Comparison of ENCODE assay signal across 8 cellular contexts in genomic region chr19:14405758-14406644, GRCh38. TPM values are rescaled to one million over a fixed set of nuclear protein-coding genes. Genes with fewer than 3 reads are reported as not detected.
DNase-seq lines count a peak whose midpoint lies in the region; ATAC-seq and TF ChIP-seq lines count a peak whose summit lies in the region.

No MANE protein-coding gene starts in this region.

- peaks cover 3% of the 10 kb centered on the region; the same call in 1 of the 2 replicates for H3K9me3 ChIP-seq in SJSA1 (replicated peaks)
- H3K9me3 ChIP-seq in suprapubic skin = no peaks in the 10 kb centered on the region

- no peak for TF ChIP-seq POLR2A in suprapubic skin (IDR thresholded peaks at IDR 0.05)

- H3K4me3 ChIP-seq in SJSA1 (no peak overlapping the region), suprapubic skin (peak overlapping the region; percentile 34)

- H3K27me3 Mint-ChIP-seq in activated naive CD4-positive, alpha-beta T cell treated with anti-CD3 and anti-CD28 coated beads for 36 hours (ENCODE audit: low read depth) = no peaks in the 10 kb centered on the region

- in situ Hi-C loops in Caki2 (cut with HindIII; ENCODE audit: low pct_unique_long_range_greater_than_20kb, low sequenced_read_pairs) = no loop called here

- intact Hi-C loops in activated naive CD4-positive, alpha-beta T cell treated with anti-CD3 and anti-CD28 coated beads for 36 hours (cut with micrococcal nuclease) = loop anchor here (1.0 kb wide), 5 partner anchors 13 to 269 kb away; partner anchors contain the start of gene DDX39A

- no peak overlapping the region for H3K4me3 Mint-ChIP-seq in activated naive CD4-positive, alpha-beta T cell treated with anti-CD3 and anti-CD28 coated beads for 36 hours

- H3K27ac Mint-ChIP-seq in activated naive CD4-positive, alpha-beta T cell treated with anti-CD3 and anti-CD28 coated beads for 36 hours = peak overlapping the region; percentile 46

- ATAC-seq in GM21515 (IDR thresholded peaks at IDR 0.05; ENCODE audit: unreplicated experiment) (peak; percentile 51), omental fat pad (ENCODE audit: low FRiP score) (peak; percentile 71)

- peaks cover 26% of the 10 kb centered on the region for H3K4me1 Mint-ChIP-seq in activated naive CD4-positive, alpha-beta T cell treated with anti-CD3 and anti-CD28 coated beads for 36 hours (ENCODE audit: low read depth)

- 92% methylated on average over 13 of the region's 61 CpGs for WGBS in suprapubic skin

- H3K27me3 ChIP-seq in SJSA1 (replicated peaks) = no peaks in the 10 kb centered on the region
- no peaks in the 10 kb centered on the region for H3K27me3 ChIP-seq in suprapubic skin

- DNase-seq in Caki2 (ENCODE audit: low read depth) (peak; percentile 92), LHCN-M2 (ENCODE audit: low read depth) (peak; percentile 40), SJSA1 (ENCODE audit: low read depth in 1 of 2, low spot score in 2 of 2) (peak; percentile 73 to 85), globus pallidus (ENCODE audit: low spot score) (peak; percentile 81), omental fat pad (ENCODE audit: low spot score) (peak; percentile 53), suprapubic skin (ENCODE audit: low spot score in 2 of 2) (peak; percentile 87 to 92)
- peak; percentile 91 for DNase-seq in activated naive CD4-positive, alpha-beta T cell treated with anti-CD3 and anti-CD28 coated beads for 36 hours

- CTCF ChIA-PET in activated naive CD4-positive, alpha-beta T cell treated with anti-CD3 and anti-CD28 coated beads for 36 hours (lab: Charles Lee) = interaction anchor here (0.6 to 8.9 kb wide), 16 partner anchors 9 to 269 kb away, joined by 3 to 100 read pairs (median 4); partner anchors contain the start of gene ADGRE5

- TF ChIP-seq EP300 in suprapubic skin (IDR thresholded peaks at IDR 0.05) = no peak

- H3K4me1 ChIP-seq in SJSA1 (replicated peaks) (peaks cover 8% of the 10 kb centered on the region), suprapubic skin (peaks cover 15% of the 10 kb centered on the region)

- TF ChIP-seq CTCF in omental fat pad (IDR thresholded peaks at IDR 0.05) = peak in 1 of 3 donors; percentile 82
- peak; percentile 66 to 95 for TF ChIP-seq CTCF in suprapubic skin (IDR thresholded peaks at IDR 0.05)

- peaks cover 1% of the 10 kb centered on the region for H3K9me3 Mint-ChIP-seq in activated naive CD4-positive, alpha-beta T cell treated with anti-CD3 and anti-CD28 coated beads for 36 hours

- H3K27ac ChIP-seq in SJSA1 (no peak overlapping the region), suprapubic skin (peak overlapping the region; percentile 63)

- H3K36me3 ChIP-seq in SJSA1 (peaks cover 88% of the 10 kb centered on the region), suprapubic skin (peaks cover 68% of the 10 kb centered on the region)

- peaks cover 77% of the 10 kb centered on the region for H3K36me3 Mint-ChIP-seq in activated naive CD4-positive, alpha-beta T cell treated with anti-CD3 and anti-CD28 coated beads for 36 hours (ENCODE audit: low read depth)

RNA-seq across cellular contexts. Expression of gene DDX39A, which starts 13.1 kb away (rescaled TPM):
- total RNA-seq in Caki2 (2014; rRNA removed; shearing (Covaris generic); ENCODE audit: low replicate concordance) = 165 and 194 TPM in 2 replicates
- 170 and 176 TPM in 2 replicates for total RNA-seq in LHCN-M2 (2014; rRNA removed)
- 135 TPM for polyA plus RNA-seq in LHCN-M2 (2012)
- total RNA-seq in SJSA1 (2014; rRNA removed; shearing (Covaris generic)) = 222 and 278 TPM in 2 replicates
- 100 to 1,000 TPM; 219 to 227 TPM for total RNA-seq in activated naive CD4-positive, alpha-beta T cell treated with anti-CD3 and anti-CD28 coated beads for 36 hours
- 100 to 1,000 TPM in 1 of 4 donors, 10 to 100 TPM in 3; 68.4 to 139 (median 76.3) TPM for total RNA-seq in omental fat pad
- total RNA-seq in suprapubic skin = 100 to 1,000 TPM in 3 of 4 donors, 10 to 100 TPM in 1; 80.9 to 149 (median 111) TPM

RNA-seq across cellular contexts. Expression of gene ADGRE5, which starts 24.8 kb away (rescaled TPM):
- total RNA-seq in Caki2 (2014; rRNA removed; shearing (Covaris generic); ENCODE audit: low replicate concordance) = 80.1 and 111 TPM in 2 replicates
- total RNA-seq in LHCN-M2 (2014; rRNA removed) (43.5 and 47.7 TPM in 2 replicates), omental fat pad (100 to 1,000 TPM in 1 of 4 donors, 10 to 100 TPM in 3; 38.1 to 106 (median 62.8) TPM), suprapubic skin (10 to 100 TPM in 3 of 4 donors, 1 to 10 TPM in 1; 5.1 to 24.2 (median 11.5) TPM)
- polyA plus RNA-seq in LHCN-M2 (2012) = 55.3 TPM
- total RNA-seq in SJSA1 (2014; rRNA removed; shearing (Covaris generic)) = 25.6 and 46.7 TPM in 2 replicates
- total RNA-seq in activated naive CD4-positive, alpha-beta T cell treated with anti-CD3 and anti-CD28 coated beads for 36 hours = 100 to 1,000 TPM; 173 to 187 TPM

RNA-seq across cellular contexts. Expression of gene PKN1, which starts 27.1 kb away (rescaled TPM):
- 198 and 223 TPM in 2 replicates for total RNA-seq in Caki2 (2014; rRNA removed; shearing (Covaris generic); ENCODE audit: low replicate concordance)
- total RNA-seq in LHCN-M2 (2014; rRNA removed) = 77.8 and 84.8 TPM in 2 replicates
- polyA plus RNA-seq in LHCN-M2 (2012) = 108 TPM
- 75.2 and 79.7 TPM in 2 replicates for total RNA-seq in SJSA1 (2014; rRNA removed; shearing (Covaris generic))
- total RNA-seq in activated naive CD4-positive, alpha-beta T cell treated with anti-CD3 and anti-CD28 coated beads for 36 hours = 100 to 1,000 TPM; 159 to 164 TPM
- 100 to 1,000 TPM in 1 of 4 donors, 10 to 100 TPM in 3; 47.3 to 104 (median 85.0) TPM for total RNA-seq in omental fat pad
- 10 to 100 TPM in 3 of 4 donors, 1 to 10 TPM in 1; 8.6 to 21.2 (median 14.9) TPM for total RNA-seq in suprapubic skin

Comparison
In these comparisons a context has a peak if more than half of its experiments do, and no peak if none do; other contexts are left out.
1. DNase-seq: peak in every context shown above with its lines; median percentile 92 in Caki2; 91 in activated naive CD4-positive, alpha-beta T cell treated with anti-CD3 and anti-CD28 coated beads for 36 hours; 90 in suprapubic skin; 81 in globus pallidus; 79 in SJSA1; 53 in omental fat pad; 40 in LHCN-M2.